Comparison of ENCODE assay signal across 12 cellular contexts in genomic region chr10:79379512-79380124, GRCh38. TPM values are rescaled to one million over a fixed set of nuclear protein-coding genes. Genes with fewer than 3 reads are reported as not detected.
DNase-seq lines count a peak whose midpoint lies in the region; ATAC-seq and TF ChIP-seq lines count a peak whose summit lies in the region.
"Had no signal": no experiment of that assay in that cellular context is flagged by ENCODE, and none has a peak within 500 bp of the region (broad histone marks: within the 10 kb centered on the region; RNA-seq: fewer than 3 reads in every experiment).

No MANE protein-coding gene starts in this region.

- CTCF ChIA-PET in CD8-positive, alpha-beta memory T cell (lab: Charles Lee), result no interaction called here

- peaks cover 53% of the 10 kb centered on the region for H3K4me1 ChIP-seq in adipocyte (ENCODE audit: control insufficient read depth, insufficient read depth, low read length)
- peaks cover 54% of the 10 kb centered on the region for H3K4me1 ChIP-seq in left ventricle myocardium inferior
- H3K4me1 ChIP-seq in CD8-positive, alpha-beta memory T cell (ENCODE audit: insufficient read depth, low read length), result peaks cover 4% of the 10 kb centered on the region
- H3K4me1 ChIP-seq: BE2C had no signal

- H3K27ac ChIP-seq in 22Rv1 (peak overlapping the region; percentile 61), left ventricle myocardium inferior (replicated peaks) (peak overlapping the region; percentile 73)
- H3K27ac ChIP-seq in CD8-positive, alpha-beta memory T cell (ENCODE audit: low read depth, low read length), result no peak overlapping the region

- no peak overlapping the region for H3K4me3 Mint-ChIP-seq in CD8-positive, alpha-beta memory T cell
- H3K4me3 Mint-ChIP-seq: immature natural killer cell had no signal

- H3K27me3 Mint-ChIP-seq in CD8-positive, alpha-beta memory T cell, result peaks cover 0 to 1% of the 10 kb centered on the region in 2 donors

- no peak for TF ChIP-seq CTCF in 22Rv1 (IDR thresholded peaks at IDR 0.05)
- TF ChIP-seq CTCF in left ventricle myocardium inferior (IDR thresholded peaks at IDR 0.05; ENCODE audit: borderline replicate concordance), result no peak

- H3K4me1 Mint-ChIP-seq in CD8-positive, alpha-beta memory T cell, result peaks cover 0 to 2% (median 2%) of the 10 kb centered on the region in 3 donors

- H3K9me3 Mint-ChIP-seq in CD8-positive, alpha-beta memory T cell, result no peaks in the 10 kb centered on the region
- H3K9me3 Mint-ChIP-seq: immature natural killer cell had no signal

- ATAC-seq in GM21367 (IDR thresholded peaks at IDR 0.05; ENCODE audit: unreplicated experiment) (no peak), HG02571 (IDR thresholded peaks at IDR 0.05; ENCODE audit: unreplicated experiment) (no peak)

- H3K36me3 ChIP-seq in adipocyte (ENCODE audit: control insufficient read depth, insufficient read depth, low read length, severe bottlenecking) (peaks cover 6% of the 10 kb centered on the region), left ventricle myocardium inferior (no peaks in the 10 kb centered on the region)
- H3K36me3 ChIP-seq in CD8-positive, alpha-beta memory T cell (ENCODE audit: insufficient read depth, low read length), result no peaks in the 10 kb centered on the region
- H3K36me3 ChIP-seq: BE2C had no signal

- H3K36me3 Mint-ChIP-seq in CD8-positive, alpha-beta memory T cell, result no peaks in the 10 kb centered on the region

- H3K4me3 ChIP-seq in adipocyte (ENCODE audit: low read length), result peak overlapping the region; percentile 36
- peak overlapping the region; percentile 12 for H3K4me3 ChIP-seq in left ventricle myocardium inferior
- H3K4me3 ChIP-seq in CD8-positive, alpha-beta memory T cell (ENCODE audit: low read length), result no peak overlapping the region

- intact Hi-C loops in left ventricle myocardium inferior (cut with micrococcal nuclease), result loop anchor here (5.0 kb wide), 1 partner anchor 108 kb away; no protein-coding TSS in a partner anchor

- no peak overlapping the region for H3K27ac Mint-ChIP-seq in CD8-positive, alpha-beta memory T cell

- H3K9me3 ChIP-seq in adipocyte (ENCODE audit: control insufficient read depth, low read length), result no peaks in the 10 kb centered on the region
- no peaks in the 10 kb centered on the region for H3K9me3 ChIP-seq in left ventricle myocardium inferior (replicated peaks)
- H3K9me3 ChIP-seq in CD8-positive, alpha-beta memory T cell (ENCODE audit: low read length), result no peaks in the 10 kb centered on the region
- H3K9me3 ChIP-seq: BE2C had no signal

- DNase-seq in adipocyte (ENCODE audit: low read depth) (no peak), left ventricle myocardium inferior (no peak), pons (ENCODE audit: low spot score) (peak; percentile 48), NCI-H1105 treated with DMSO at 0.1 percent for 48 hours (lab: John Stamatoyannopoulos, UW) (no peak)
- no peak for DNase-seq in CD8-positive, alpha-beta memory T cell
- DNase-seq: activated gamma-delta T cell treated with Interleukin-2 at 50 U/mL for 16 hours, BE2C, immature natural killer cell, NCI-H2081 treated with DMSO at 0.1 percent for 48 hours had no signal

- POLR2A ChIA-PET in CD8-positive, alpha-beta memory T cell (lab: Charles Lee), result no interaction called here

- H3K9ac ChIP-seq in adipocyte (ENCODE audit: low read length), result peak overlapping the region; percentile 71

- no peaks in the 10 kb centered on the region for H3K27me3 ChIP-seq in adipocyte (replicated peaks; ENCODE audit: control insufficient read depth, insufficient read depth, low read length)
- no peaks in the 10 kb centered on the region for H3K27me3 ChIP-seq in left ventricle myocardium inferior (ENCODE audit: low read depth)
- H3K27me3 ChIP-seq in CD8-positive, alpha-beta memory T cell (ENCODE audit: insufficient read depth, low read length, poor library complexity, severe bottlenecking), result no peaks in the 10 kb centered on the region
- H3K27me3 ChIP-seq: BE2C had no signal

RNA-seq across cellular contexts. Expression of gene PPIF, which starts 32.3 kb away (rescaled TPM):
- total RNA-seq in left ventricle myocardium inferior, result 150 TPM
- 100 to 1,000 TPM; 173 to 181 TPM for total RNA-seq in CD8-positive, alpha-beta memory T cell
- polyA plus RNA-seq in CD8-positive, alpha-beta memory T cell, result 13.7 TPM
